19 cellular contexts compared by ENCODE assay signal in genomic region chr3:107800705-107801104, GRCh38.
DNase-seq lines count a peak whose midpoint lies in the region; ATAC-seq, FAIRE-seq and TF ChIP-seq lines count a peak whose summit lies in the region.
"Had no signal": no experiment of that assay in that cellular context is flagged by ENCODE, and none has a peak within 500 bp of the region (broad histone marks: within the 10 kb centered on the region; RNA-seq: fewer than 3 reads in every experiment).

No MANE protein-coding gene starts in this region.

- H3K27me3 ChIP-seq in layer of hippocampus (ENCODE audit: control insufficient read depth, insufficient read depth, low read length) (no peaks in the 10 kb centered on the region), upper lobe of right lung (no peaks in the 10 kb centered on the region)
- H3K27me3 ChIP-seq: BE2C, MG63 had no signal

- no peaks in the 10 kb centered on the region for H3K9me3 Mint-ChIP-seq in chondrocyte (ENCODE audit: low read depth)
- H3K9me3 Mint-ChIP-seq: CD8-positive, alpha-beta T cell; HFFc6 had no signal

- DNase-seq in RPMI7951 (ENCODE audit: low read depth) (peak; percentile 32), chondrocyte (ENCODE audit: low spot score) (no peak), sciatic nerve (ENCODE audit: low spot score) (no peak), COR-L47 (lab: John Stamatoyannopoulos, UW) (no peak), NCI-H1694 (lab: John Stamatoyannopoulos, UW) (no peak), upper lobe of right lung (no peak), H54 (ENCODE audit: insufficient read length, low spot score) (no peak)
- DNase-seq: BE2C; CD8-positive, alpha-beta T cell; DMS 273 treated with DMSO at 0.1 percent for 48 hours; HFFc6; MG63; NCI-H1092 treated with DMSO at 0.1 percent for 48 hours; NCI-H187; NCI-H446; NCI-H748 treated with DMSO at 0.1 percent for 48 hours; SHP77 had no signal

- ATAC-seq in sciatic nerve (peak; percentile 82), upper lobe of right lung (no peak)
- ATAC-seq: CD8-positive, alpha-beta T cell had no signal

- H3K4me1 Mint-ChIP-seq in chondrocyte (ENCODE audit: low read depth): peaks cover 47% of the 10 kb centered on the region

- H3K36me3 Mint-ChIP-seq in chondrocyte (ENCODE audit: low read depth): peaks cover 27% of the 10 kb centered on the region

- H3K27ac ChIP-seq in layer of hippocampus (ENCODE audit: low read depth, low read length) (peak overlapping the region; percentile 85), upper lobe of right lung (no peak overlapping the region)

- H3K27me3 Mint-ChIP-seq in chondrocyte (ENCODE audit: low read depth): no peaks in the 10 kb centered on the region

- FAIRE-seq in H54 (lab: Jason Lieb, UNC): no peak
- FAIRE-seq: H1 had no signal

- H3K36me3 ChIP-seq in upper lobe of right lung: peaks cover 64% of the 10 kb centered on the region

- no peak overlapping the region for H3K4me3 Mint-ChIP-seq in chondrocyte (ENCODE audit: unreplicated experiment)
- H3K4me3 Mint-ChIP-seq: CD8-positive, alpha-beta T cell; HFFc6 had no signal

- H3K9me3 ChIP-seq in upper lobe of right lung: no peaks in the 10 kb centered on the region
- H3K9me3 ChIP-seq: BE2C, MG63 had no signal

- H3K4me3 ChIP-seq in upper lobe of right lung: no peak overlapping the region
- H3K4me3 ChIP-seq: MG63 had no signal

- peaks cover 26% of the 10 kb centered on the region for H3K4me1 ChIP-seq in upper lobe of right lung
- H3K4me1 ChIP-seq: BE2C had no signal

- peak overlapping the region; percentile 73 for H3K27ac Mint-ChIP-seq in chondrocyte (ENCODE audit: unreplicated experiment)
- H3K27ac Mint-ChIP-seq: CD8-positive, alpha-beta T cell; HFFc6 had no signal

- TF ChIP-seq CTCF in chondrocyte (IDR thresholded peaks at IDR 0.05) (no peak), upper lobe of right lung (IDR thresholded peaks at IDR 0.05) (no peak)

- TF ChIP-seq POLR2A in H54 (IDR thresholded peaks at IDR 0.05; ENCODE audit: low read depth, low read length): no peak

- intact Hi-C loops in sciatic nerve (cut with DNase I) (no loop called here), upper lobe of right lung (cut with DNase I) (no loop called here)
